Comparison of ENCODE assay signal across 1 cellular context in the genomic region with DNA sequence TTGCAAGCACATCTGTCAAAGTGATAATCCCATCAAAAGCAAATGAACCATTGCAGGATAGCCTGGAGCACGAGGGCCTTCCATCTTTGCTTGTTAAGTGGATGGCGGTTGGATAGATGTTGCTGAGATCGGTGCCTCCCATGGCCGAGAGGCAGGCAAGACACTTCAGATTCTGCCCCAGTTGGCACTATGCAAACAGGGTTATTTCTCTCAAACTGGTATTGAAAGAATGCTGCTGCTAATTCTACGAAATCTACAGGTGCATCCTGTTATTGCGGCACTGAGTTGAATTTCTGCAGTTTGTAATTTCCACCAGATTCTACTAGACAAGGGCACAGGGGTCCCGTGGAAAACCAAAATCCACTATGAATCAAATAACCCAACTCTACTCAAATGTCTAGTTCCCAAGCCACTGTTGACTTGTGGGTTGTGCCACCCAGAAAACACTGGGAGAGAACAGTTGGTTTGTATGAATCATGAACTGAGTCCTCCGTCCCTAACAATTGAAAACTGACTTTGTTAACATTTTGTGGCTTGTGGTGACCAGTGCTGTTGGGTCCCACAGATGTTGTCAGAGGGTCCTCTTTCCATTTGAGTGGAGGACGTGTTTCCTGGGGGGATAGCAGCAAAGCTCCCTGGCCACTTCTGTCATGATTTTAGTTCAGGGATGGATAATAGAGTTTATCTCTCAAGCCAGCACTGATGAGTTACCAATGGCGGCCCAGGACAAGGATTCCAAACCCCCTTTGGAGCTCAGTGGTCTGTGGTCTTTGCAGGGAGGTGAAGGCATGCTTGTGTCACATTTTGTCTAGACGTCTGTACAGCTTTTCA.
TF ChIP-seq lines count a peak whose summit lies in the region.

No MANE protein-coding gene starts in this region.

TF ChIP-seq in GM12878, 131 proteins besides CTCF, POLR2A, EP300 and RAD21:
- TF ChIP-seq ZNF217 (IDR thresholded peaks at IDR 0.05) (no peak), SMAD5 (IDR thresholded peaks at IDR 0.05; ENCODE audit: low read depth) (no peak), TCF3 (IDR thresholded peaks at IDR 0.05; ENCODE audit: borderline replicate concordance, insufficient read depth, low read depth, low read length) (0 out of 2 replicates have a peak, but pooled peaks have one; percentile 21), SIX5 (IDR thresholded peaks at IDR 0.05; ENCODE audit: low read depth, low read length, severe bottlenecking) (no peak)
- TF ChIP-seq, protein P1, sequence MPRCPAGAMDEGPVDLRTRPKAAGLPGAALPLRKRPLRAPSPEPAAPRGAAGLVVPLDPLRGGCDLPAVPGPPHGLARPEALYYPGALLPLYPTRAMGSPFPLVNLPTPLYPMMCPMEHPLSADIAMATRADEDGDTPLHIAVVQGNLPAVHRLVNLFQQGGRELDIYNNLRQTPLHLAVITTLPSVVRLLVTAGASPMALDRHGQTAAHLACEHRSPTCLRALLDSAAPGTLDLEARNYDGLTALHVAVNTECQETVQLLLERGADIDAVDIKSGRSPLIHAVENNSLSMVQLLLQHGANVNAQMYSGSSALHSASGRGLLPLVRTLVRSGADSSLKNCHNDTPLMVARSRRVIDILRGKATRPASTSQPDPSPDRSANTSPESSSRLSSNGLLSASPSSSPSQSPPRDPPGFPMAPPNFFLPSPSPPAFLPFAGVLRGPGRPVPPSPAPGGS (IDR thresholded peaks at IDR 0.05; ENCODE audit: borderline replicate concordance, insufficient read depth, low read depth, low read length, poor library complexity, severe bottlenecking), result no peak
- TF ChIP-seq, protein P2, sequence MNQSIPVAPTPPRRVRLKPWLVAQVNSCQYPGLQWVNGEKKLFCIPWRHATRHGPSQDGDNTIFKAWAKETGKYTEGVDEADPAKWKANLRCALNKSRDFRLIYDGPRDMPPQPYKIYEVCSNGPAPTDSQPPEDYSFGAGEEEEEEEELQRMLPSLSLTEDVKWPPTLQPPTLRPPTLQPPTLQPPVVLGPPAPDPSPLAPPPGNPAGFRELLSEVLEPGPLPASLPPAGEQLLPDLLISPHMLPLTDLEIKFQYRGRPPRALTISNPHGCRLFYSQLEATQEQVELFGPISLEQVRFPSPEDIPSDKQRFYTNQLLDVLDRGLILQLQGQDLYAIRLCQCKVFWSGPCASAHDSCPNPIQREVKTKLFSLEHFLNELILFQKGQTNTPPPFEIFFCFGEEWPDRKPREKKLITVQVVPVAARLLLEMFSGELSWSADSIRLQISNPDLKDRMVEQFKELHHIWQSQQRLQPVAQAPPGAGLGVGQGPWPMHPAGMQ (IDR thresholded peaks at IDR 0.05; ENCODE audit: borderline replicate concordance), result no peak
TF ChIP-seq in GM12878: peak in this region for 1.
